23 cellular contexts compared by ENCODE assay signal in genomic region chr9:101393135-101393534, GRCh38. TPM values are rescaled to one million over a fixed set of nuclear protein-coding genes. Genes with fewer than 3 reads are reported as not detected.
DNase-seq lines count a peak whose midpoint lies in the region; ATAC-seq, FAIRE-seq and TF ChIP-seq lines count a peak whose summit lies in the region.
"Had no signal": no experiment of that assay in that cellular context is flagged by ENCODE, and none has a peak within 500 bp of the region (broad histone marks: within the 10 kb centered on the region; RNA-seq: fewer than 3 reads in every experiment).

No MANE protein-coding gene starts in this region.

- H3K4me3 Mint-ChIP-seq in activated naive CD8-positive, alpha-beta T cell = peak overlapping the region; percentile 30
- H3K4me3 Mint-ChIP-seq in activated naive CD8-positive, alpha-beta T cell treated with anti-CD3 and anti-CD28 coated beads for 36 hours = no peak overlapping the region
- H3K4me3 Mint-ChIP-seq: CD14-positive monocyte, H9 had no signal

- DNase-seq in activated naive CD8-positive, alpha-beta T cell treated with anti-CD3 and anti-CD28 coated beads for 36 hours = no peak
- DNase-seq in K562 (ENCODE audit: extremely low read depth in 1 of 4, low spot score in 3 of 4) = no peak
- no peak for DNase-seq in COLO829 (ENCODE audit: low spot score)
- DNase-seq in stimulated activated CD4-positive, alpha-beta T cell treated with anti-CD3 and anti-CD28 coated beads, Interleukin-2, amount 100 ng/mL, for 48 hours = no peak
- DNase-seq: Caco-2; CD8-positive, alpha-beta memory T cell; DMS153; DMS79; GF-D8; H9; IMR-90; Karpas-422; KBM-7 had no signal

- peak; percentile 36 for FAIRE-seq in G401.6 (lab: Jason Lieb, UNC)
- FAIRE-seq in K562 (lab: Jason Lieb, UNC) = no peak
- FAIRE-seq: H1 had no signal

- H2AFZ ChIP-seq in K562 (ENCODE audit: low read depth, low read length) = no peak overlapping the region

- H3K27ac ChIP-seq in K562 (ENCODE audit: extremely low read depth, low read depth, low read length) = no peak overlapping the region
- H3K27ac ChIP-seq: 22Rv1, BLaER1 had no signal

- TF ChIP-seq RAD21 in K562 (CRISPR knock-in tag; conservative IDR thresholded peaks at IDR 0.05 in 1 of 2, IDR thresholded peaks at IDR 0.05 in 1 of 2) = no peak

- no peaks in the 10 kb centered on the region for H3K27me3 ChIP-seq in K562 (ENCODE audit: control insufficient read depth in 2 of 2, insufficient read depth in 2 of 2, low read length in 2 of 2)
- H3K27me3 ChIP-seq: BLaER1 had no signal

- 100% methylated on average over 3 of the region's 3 CpGs for WGBS in K562 (ENCODE audit: insufficient coverage, low coverage, missing lambda C conversion rate)

- peaks cover 60% of the 10 kb centered on the region for H3K4me1 Mint-ChIP-seq in activated naive CD8-positive, alpha-beta T cell (ENCODE audit: low read depth)
- H3K4me1 Mint-ChIP-seq in activated naive CD8-positive, alpha-beta T cell treated with anti-CD3 and anti-CD28 coated beads for 36 hours = peaks cover 41% of the 10 kb centered on the region

- CTCF ChIA-PET in K562 (lab: Yijun Ruan, JAX; ENCODE audit: low intra/inter-chr PET ratio) = no interaction called here

- peaks cover 11% of the 10 kb centered on the region for H3K9me3 Mint-ChIP-seq in activated naive CD8-positive, alpha-beta T cell (ENCODE audit: low read depth)
- H3K9me3 Mint-ChIP-seq in activated naive CD8-positive, alpha-beta T cell treated with anti-CD3 and anti-CD28 coated beads for 36 hours = peaks cover 23% of the 10 kb centered on the region

- peaks cover 82% of the 10 kb centered on the region for H3K36me3 ChIP-seq in K562 (ENCODE audit: control insufficient read depth, insufficient read depth, low read length)

- TF ChIP-seq EP300 in K562 (IDR thresholded peaks at IDR 0.05; ENCODE audit: low read length) = no peak

- H3K79me2 ChIP-seq in K562 (ENCODE audit: control insufficient read depth, insufficient read depth, low read length) = peaks cover 80% of the 10 kb centered on the region

- no peak overlapping the region for H3K27ac Mint-ChIP-seq in activated naive CD8-positive, alpha-beta T cell
- no peak overlapping the region for H3K27ac Mint-ChIP-seq in activated naive CD8-positive, alpha-beta T cell treated with anti-CD3 and anti-CD28 coated beads for 36 hours
- H3K27ac Mint-ChIP-seq: CD14-positive monocyte, H9 had no signal

- peaks cover 32% of the 10 kb centered on the region for H3K36me3 Mint-ChIP-seq in activated naive CD8-positive, alpha-beta T cell
- H3K36me3 Mint-ChIP-seq in activated naive CD8-positive, alpha-beta T cell treated with anti-CD3 and anti-CD28 coated beads for 36 hours = peaks cover 81% of the 10 kb centered on the region

- TF ChIP-seq POLR2A in K562 (conservative IDR thresholded peaks at IDR 0.05) = no peak

- no peaks in the 10 kb centered on the region for H4K20me1 ChIP-seq in K562 (replicated peaks; ENCODE audit: control insufficient read depth, insufficient read depth, low read length)

- H3K27me3 Mint-ChIP-seq in activated naive CD8-positive, alpha-beta T cell = no peaks in the 10 kb centered on the region
- no peaks in the 10 kb centered on the region for H3K27me3 Mint-ChIP-seq in activated naive CD8-positive, alpha-beta T cell treated with anti-CD3 and anti-CD28 coated beads for 36 hours
- H3K27me3 Mint-ChIP-seq: CD8-positive, alpha-beta memory T cell had no signal

- POLR2A ChIA-PET in K562 (lab: Yijun Ruan, JAX) = no interaction called here

- peaks cover 19% of the 10 kb centered on the region for H3K9me3 ChIP-seq in K562 (replicated peaks; ENCODE audit: control insufficient read depth, insufficient read depth, low read depth, low read length)

- in situ Hi-C loops in K562 (cut with MboI) = no loop called here

- H3K4me1 ChIP-seq in K562 (replicated peaks in 1 of 2; ENCODE audit: control insufficient read depth in 2 of 2, insufficient read depth in 2 of 2, low read length in 2 of 2) = no peaks in the 10 kb centered on the region

- no TSS peak for BruUV-seq in K562 (replicated peaks; lab: Mats Ljungman, UMichigan)

- no peak overlapping the region for H3K9ac ChIP-seq in K562 (ENCODE audit: insufficient read depth in 1 of 2, low read depth in 2 of 2, low read length in 2 of 2)
- H3K9ac ChIP-seq: BLaER1 had no signal

- H3K9me1 ChIP-seq in K562 (ENCODE audit: control insufficient read depth, insufficient read depth, low read length) = no peaks in the 10 kb centered on the region

- no peak overlapping the region for H3K4me3 ChIP-seq in K562
- H3K4me3 ChIP-seq: BLaER1 had no signal

- ATAC-seq in K562 = no peak
- no peak for ATAC-seq in GM21381 (IDR thresholded peaks at IDR 0.05; ENCODE audit: unreplicated experiment)

- intact Hi-C loops in K562 (cut with micrococcal nuclease) = loop anchor here (10.0 kb wide), 1 partner anchor 678 kb away; no protein-coding TSS in a partner anchor

- no peak overlapping the region for H3K4me2 ChIP-seq in K562 (ENCODE audit: insufficient read depth, low read length)
- H3K4me2 ChIP-seq: BLaER1 had no signal

- TF ChIP-seq CTCF in K562 (IDR thresholded peaks at IDR 0.05 in 2 of 3, conservative IDR thresholded peaks at IDR 0.05 in 1 of 3; ENCODE audit: insufficient read depth in 2 of 3, low read depth in 1 of 3, low read length in 3 of 3) = no peak

RNA-seq across cellular contexts. Expression of gene MRPL50, which starts 5.3 kb away (rescaled TPM):
- 10 to 100 TPM; 17.3 to 19.4 TPM for total RNA-seq in activated naive CD8-positive, alpha-beta T cell treated with anti-CD3 and anti-CD28 coated beads for 36 hours
- 5.5 and 17.9 TPM in 2 replicates for total RNA-seq in K562 (2011; cell fraction: chromatin; rRNA removed; ENCODE audit: low replicate concordance)
- 3.6 and 3.8 TPM in 2 replicates for total RNA-seq in K562 (2011; cell fraction: nucleolus; rRNA removed)
- 13.2 and 25.3 TPM in 2 replicates for total RNA-seq in K562 (2011; cell fraction: nucleoplasm; rRNA removed)
- total RNA-seq in K562 (2014; rRNA removed) (17.5 and 21.8 TPM in 2 replicates), K562 (2014; rRNA removed; fragmentation: Illumina TruSeq; extraction: Trizol) (37.5 and 42.5 TPM in 2 replicates), K562 (2015; rRNA removed; fragmentation: Illumina TruSeq; extraction: Trizol) (34.0 and 37.4 TPM in 2 replicates), K562 (2021) (19.7 and 21.9 TPM in 2 replicates)
- polyA plus RNA-seq in K562 (2011; rRNA removed) (34.4 and 46.7 TPM in 2 replicates), K562 (2014; fragmentation: Illumina TruSeq; extraction: Trizol) (31.9 and 36.9 TPM in 2 replicates), K562 (2014; fragmentation: Nextera tagmentation; extraction: Ambion mirVana) (100 to 1,000 TPM in 1 of 2 experiments, 10 to 100 TPM in 1; 80.1 to 107 TPM), K562 (2014; rRNA removed) (20.4 and 26.8 TPM in 2 replicates)
- 7.0 and 16.5 TPM in 2 replicates for polyA plus RNA-seq in K562 (2011; cell fraction: cytosol; rRNA removed)
- polyA plus RNA-seq in K562 (2011; cell fraction: nucleus; rRNA removed) = 13.0 and 22.6 TPM in 2 replicates
- polyA plus RNA-seq in K562 (2012) = 10.1 and 18.7 TPM in 2 replicates
- polyA minus RNA-seq in K562 (2011; rRNA and poly(A)+ RNA removed) = 11.0 and 14.4 TPM in 2 replicates
- polyA minus RNA-seq in K562 (2011; cell fraction: cytosol; rRNA and poly(A)+ RNA removed) = 3.0 and 3.5 TPM in 2 replicates
- polyA minus RNA-seq in K562 (2011; cell fraction: nucleus; rRNA and poly(A)+ RNA removed) = 9.3 and 20.3 TPM in 2 replicates

RNA-seq across cellular contexts. Expression of gene ZNF189, which starts 5.5 kb away (rescaled TPM):
- total RNA-seq in activated naive CD8-positive, alpha-beta T cell treated with anti-CD3 and anti-CD28 coated beads for 36 hours = 1 to 10 TPM; 7.7 to 8.4 TPM
- total RNA-seq in K562 (2011; cell fraction: chromatin; rRNA removed; ENCODE audit: low replicate concordance) = 6.8 and 22.2 TPM in 2 replicates
- total RNA-seq in K562 (2011; cell fraction: nucleolus; rRNA removed) = 4.7 and 6.1 TPM in 2 replicates
- total RNA-seq in K562 (2011; cell fraction: nucleoplasm; rRNA removed) = 7.3 and 9.5 TPM in 2 replicates
- 6.1 and 6.3 TPM in 2 replicates for total RNA-seq in K562 (2014; rRNA removed)
- 12.8 and 13.7 TPM in 2 replicates for total RNA-seq in K562 (2014; rRNA removed; fragmentation: Illumina TruSeq; extraction: Trizol)
- 15.3 and 15.6 TPM in 2 replicates for total RNA-seq in K562 (2015; rRNA removed; fragmentation: Illumina TruSeq; extraction: Trizol)
- 7.4 and 8.5 TPM in 2 replicates for total RNA-seq in K562 (2021)
- polyA plus RNA-seq in K562 (2011; rRNA removed) = 4.7 and 6.0 TPM in 2 replicates
- 0.76 and 2.4 TPM in 2 replicates for polyA plus RNA-seq in K562 (2011; cell fraction: cytosol; rRNA removed)
- polyA plus RNA-seq in K562 (2011; cell fraction: nucleus; rRNA removed) = 5.0 and 5.7 TPM in 2 replicates
- 5.9 and 7.2 TPM in 2 replicates for polyA plus RNA-seq in K562 (2012)
- polyA plus RNA-seq in K562 (2014; fragmentation: Illumina TruSeq; extraction: Trizol) = 9.0 and 10.7 TPM in 2 replicates
- 1 to 10 TPM; 2.4 to 3.5 TPM for polyA plus RNA-seq in K562 (2014; fragmentation: Nextera tagmentation; extraction: Ambion mirVana)
- polyA plus RNA-seq in K562 (2014; rRNA removed) = 6.4 TPM in 2 replicates
- 10.9 and 16.2 TPM in 2 replicates for polyA minus RNA-seq in K562 (2011; rRNA and poly(A)+ RNA removed)
- 2.3 and 3.6 TPM in 2 replicates for polyA minus RNA-seq in K562 (2011; cell fraction: cytosol; rRNA and poly(A)+ RNA removed)
- 9.2 and 19.4 TPM in 2 replicates for polyA minus RNA-seq in K562 (2011; cell fraction: nucleus; rRNA and poly(A)+ RNA removed)

RNA-seq across cellular contexts. Expression of gene BAAT, which starts 8.3 kb away (rescaled TPM):
- total RNA-seq in activated naive CD8-positive, alpha-beta T cell treated with anti-CD3 and anti-CD28 coated beads for 36 hours = under 1 TPM; 0.06 to 0.10 TPM
- total RNA-seq in K562 (2011; cell fraction: chromatin; rRNA removed; ENCODE audit: low replicate concordance) = 0.32 and 0.49 TPM in 2 replicates
- 0.17 and 0.39 TPM in 2 replicates for total RNA-seq in K562 (2011; cell fraction: nucleolus; rRNA removed)
- 0.22 and 0.46 TPM in 2 replicates for total RNA-seq in K562 (2011; cell fraction: nucleoplasm; rRNA removed)
- total RNA-seq in K562 (2014; rRNA removed) = 0.24 and 0.32 TPM in 2 replicates
- total RNA-seq in K562 (2014; rRNA removed; fragmentation: Illumina TruSeq; extraction: Trizol) = 0.26 and 0.40 TPM in 2 replicates
- 0.25 and 0.26 TPM in 2 replicates for total RNA-seq in K562 (2015; rRNA removed; fragmentation: Illumina TruSeq; extraction: Trizol)
- 0.27 and 0.36 TPM in 2 replicates for total RNA-seq in K562 (2021)
- polyA plus RNA-seq in K562 (2011; rRNA removed) = 0.17 and 0.23 TPM in 2 replicates
- 0.04 and 0.22 TPM in 2 replicates for polyA plus RNA-seq in K562 (2011; cell fraction: cytosol; rRNA removed)
- 0.28 and 0.67 TPM in 2 replicates for polyA plus RNA-seq in K562 (2011; cell fraction: nucleus; rRNA removed)
- 0.15 and 0.16 TPM in 2 replicates for polyA plus RNA-seq in K562 (2012)
- 0.25 and 0.33 TPM in 2 replicates for polyA plus RNA-seq in K562 (2014; fragmentation: Illumina TruSeq; extraction: Trizol)
- under 1 TPM; 0.53 to 0.76 TPM for polyA plus RNA-seq in K562 (2014; fragmentation: Nextera tagmentation; extraction: Ambion mirVana)
- 0.28 and 0.88 TPM in 2 replicates for polyA plus RNA-seq in K562 (2014; rRNA removed)
- 0.14 and 0.15 TPM in 2 replicates for polyA minus RNA-seq in K562 (2011; rRNA and poly(A)+ RNA removed)
- polyA minus RNA-seq in K562 (2011; cell fraction: cytosol; rRNA and poly(A)+ RNA removed) = not detected in 2 replicates
- 0.13 and 0.22 TPM in 2 replicates for polyA minus RNA-seq in K562 (2011; cell fraction: nucleus; rRNA and poly(A)+ RNA removed)
- total RNA-seq: CD8-positive, alpha-beta memory T cell; HT1080; IMR-90 had no signal
- polyA plus RNA-seq: AG04450, CD14-positive monocyte, IMR-90 had no signal

RNA-seq across cellular contexts. Expression of gene ALDOB, which starts 42.4 kb away (rescaled TPM):
- not detected for total RNA-seq in activated naive CD8-positive, alpha-beta T cell treated with anti-CD3 and anti-CD28 coated beads for 36 hours
- total RNA-seq in K562 (2011; cell fraction: chromatin; rRNA removed; ENCODE audit: low replicate concordance) = not detected in 2 replicates
- not detected in 2 replicates for total RNA-seq in K562 (2011; cell fraction: nucleolus; rRNA removed)
- total RNA-seq in K562 (2011; cell fraction: nucleoplasm; rRNA removed) = not detected in 2 replicates
- total RNA-seq in K562 (2014; rRNA removed) = not detected in 2 replicates
- total RNA-seq in K562 (2014; rRNA removed; fragmentation: Illumina TruSeq; extraction: Trizol) = not detected in 2 replicates
- total RNA-seq in K562 (2015; rRNA removed; fragmentation: Illumina TruSeq; extraction: Trizol) = not detected in 2 replicates
- 0.78 and 0.80 TPM in 2 replicates for total RNA-seq in K562 (2021)
- not detected in 2 replicates for polyA plus RNA-seq in K562 (2011; rRNA removed)
- not detected in 2 replicates for polyA plus RNA-seq in K562 (2011; cell fraction: cytosol; rRNA removed)
- polyA plus RNA-seq in K562 (2011; cell fraction: nucleus; rRNA removed) = 0.10 TPM in 1 of 2 replicates, not detected in the other
- 0.06 TPM in 1 of 2 replicates, not detected in the other for polyA plus RNA-seq in K562 (2012)
- polyA plus RNA-seq in K562 (2014; fragmentation: Illumina TruSeq; extraction: Trizol) = not detected in 2 replicates
- polyA plus RNA-seq in K562 (2014; fragmentation: Nextera tagmentation; extraction: Ambion mirVana) = not detected
- not detected in 2 replicates for polyA plus RNA-seq in K562 (2014; rRNA removed)
- polyA minus RNA-seq in K562 (2011; rRNA and poly(A)+ RNA removed) = not detected in 2 replicates
- not detected in 2 replicates for polyA minus RNA-seq in K562 (2011; cell fraction: cytosol; rRNA and poly(A)+ RNA removed)
- not detected in 2 replicates for polyA minus RNA-seq in K562 (2011; cell fraction: nucleus; rRNA and poly(A)+ RNA removed)
- total RNA-seq: A673; CD8-positive, alpha-beta memory T cell; H1; H9; HT1080; IMR-90 had no signal
- polyA plus RNA-seq: AG04450; CD14-positive monocyte; CD8-positive, alpha-beta memory T cell; H1; IMR-90 had no signal
